Comparison of ENCODE assay signal across 8 cellular contexts in genomic region chr7:50303894-50304157, GRCh38. TPM values are rescaled to one million over a fixed set of nuclear protein-coding genes. Genes with fewer than 3 reads are reported as not detected.
A peak's percentile ranks its signal among the peaks of the same experiment; 100 is the strongest.
DNase-seq lines count a peak whose midpoint lies in the region; ATAC-seq and TF ChIP-seq lines count a peak whose summit lies in the region.

No MANE protein-coding gene starts in this region.

- H3K36me3 ChIP-seq in mucosa of descending colon (ENCODE audit: low read depth) = no peaks in the 10 kb centered on the region

- H3K4me1 ChIP-seq in mucosa of descending colon (ENCODE audit: low read depth) = no peaks in the 10 kb centered on the region

- TF ChIP-seq CTCF in astrocyte of the cerebellum (IDR thresholded peaks at IDR 0.05; ENCODE audit: low read depth, low read length, missing control alignments) (no peak), mucosa of descending colon (IDR thresholded peaks at IDR 0.05) (no peak), endothelial cell (IDR thresholded peaks at IDR 0.05; ENCODE audit: unreplicated experiment) (no peak)

- in situ Hi-C loops in astrocyte of the cerebellum (cut with HindIII; ENCODE audit: low sequenced_read_pairs) = no loop called here

- H3K4me3 Mint-ChIP-seq in activated T-cell treated with anti-CD3 and anti-CD28 coated beads, Interleukin-2, amount 50 U/mL, for 24 hours = peak overlapping the region; percentile 88
- no peak overlapping the region for H3K4me3 Mint-ChIP-seq in endothelial cell (ENCODE audit: unreplicated experiment)

- DNase-seq in activated T-cell treated with anti-CD3 and anti-CD28 coated beads, Interleukin-2, amount 50 U/mL, for 24 hours = no peak
- DNase-seq in activated T-cell treated with anti-CD3 and anti-CD28 coated beads for 4 hours (no peak), astrocyte of the cerebellum (ENCODE audit: low read depth) (no peak), mucosa of descending colon (no peak), endothelial cell (ENCODE audit: low spot score) (no peak), NCI-H1930 (lab: John Stamatoyannopoulos, UW) (no peak), T1000 (lab: John Stamatoyannopoulos, UW) (no peak)

- ATAC-seq in HG03066 (IDR thresholded peaks at IDR 0.05; ENCODE audit: low read depth, unreplicated experiment) (peak; percentile 16), mucosa of descending colon (peak; percentile 39)

- intact Hi-C loops in mucosa of descending colon (cut with DNase I, micrococcal nuclease) = no loop called here

- no peaks in the 10 kb centered on the region for H3K27me3 Mint-ChIP-seq in activated T-cell treated with anti-CD3 and anti-CD28 coated beads, Interleukin-2, amount 50 U/mL, for 24 hours
- H3K27me3 Mint-ChIP-seq in endothelial cell (ENCODE audit: unreplicated experiment) = peaks cover 12% of the 10 kb centered on the region

- no peak overlapping the region for H3K27ac Mint-ChIP-seq in activated T-cell treated with anti-CD3 and anti-CD28 coated beads, Interleukin-2, amount 50 U/mL, for 24 hours
- H3K27ac Mint-ChIP-seq in endothelial cell (ENCODE audit: unreplicated experiment) = no peak overlapping the region

- peaks cover 45% of the 10 kb centered on the region for H3K4me1 Mint-ChIP-seq in activated T-cell treated with anti-CD3 and anti-CD28 coated beads, Interleukin-2, amount 50 U/mL, for 24 hours (ENCODE audit: low read depth)
- H3K4me1 Mint-ChIP-seq in endothelial cell (ENCODE audit: unreplicated experiment) = peaks cover 9% of the 10 kb centered on the region

- no peaks in the 10 kb centered on the region for H3K9me3 Mint-ChIP-seq in activated T-cell treated with anti-CD3 and anti-CD28 coated beads, Interleukin-2, amount 50 U/mL, for 24 hours
- no peaks in the 10 kb centered on the region for H3K9me3 Mint-ChIP-seq in endothelial cell (ENCODE audit: unreplicated experiment)

- H3K36me3 Mint-ChIP-seq in activated T-cell treated with anti-CD3 and anti-CD28 coated beads, Interleukin-2, amount 50 U/mL, for 24 hours (ENCODE audit: low read depth) = peaks cover 45% of the 10 kb centered on the region
- H3K36me3 Mint-ChIP-seq in endothelial cell (ENCODE audit: low read depth, unreplicated experiment) = no peaks in the 10 kb centered on the region

- H3K9me3 ChIP-seq in mucosa of descending colon = no peaks in the 10 kb centered on the region

- peak overlapping the region; percentile 39 for H3K4me3 ChIP-seq in astrocyte of the cerebellum (ENCODE audit: low read depth, low read length)
- no peak overlapping the region for H3K4me3 ChIP-seq in mucosa of descending colon

RNA-seq across cellular contexts. Expression of gene IKZF1, which starts 0.7 kb away (rescaled TPM):
- total RNA-seq in mucosa of descending colon = 10 to 100 TPM in 1 of 3 donors, 1 to 10 TPM in 2; 7.8 to 14.9 (median 8.8) TPM
- 3.1 TPM for total RNA-seq in endothelial cell (ENCODE audit: unreplicated experiment)
